1 cellular context compared by ENCODE assay signal in the genomic region with DNA sequence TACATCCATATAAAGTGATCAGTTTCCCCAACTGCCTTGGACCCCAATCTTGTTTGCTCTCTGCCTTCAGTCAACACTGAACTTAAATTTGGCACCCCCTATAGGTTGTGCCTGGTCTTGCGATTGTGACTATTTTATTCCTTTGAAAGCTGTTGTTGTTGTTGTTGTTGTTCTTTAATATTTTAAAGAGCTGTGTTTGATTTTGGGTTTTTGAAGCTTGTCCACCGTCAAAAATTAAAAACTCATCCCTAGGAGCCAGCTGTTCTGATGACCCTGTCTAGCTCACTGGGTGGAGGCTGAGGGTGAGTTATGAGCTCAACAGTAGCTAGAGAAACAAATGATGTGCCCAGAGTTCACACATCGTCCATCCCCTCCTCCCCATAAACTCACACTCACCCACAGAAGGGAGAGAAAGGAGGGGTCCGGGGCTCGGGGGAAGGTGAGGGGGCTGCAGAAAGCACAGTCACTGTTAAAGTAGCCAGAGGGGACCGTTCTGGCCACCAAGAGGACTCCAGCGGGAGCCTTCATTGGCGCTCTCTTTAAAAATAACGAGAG.
TF ChIP-seq lines count a peak whose summit lies in the region.

No MANE protein-coding gene starts in this region.

TF ChIP-seq in SK-N-SH treated with all-trans-retinoic acid at 6 μM for 48 hours, 23 proteins besides CTCF, POLR2A, EP300 and RAD21 (continued from another document):
- TF ChIP-seq BACH2 (CRISPR knock-in tag; IDR thresholded peaks at IDR 0.05; ENCODE audit: borderline replicate concordance): no peak
- TF ChIP-seq, protein P1, sequence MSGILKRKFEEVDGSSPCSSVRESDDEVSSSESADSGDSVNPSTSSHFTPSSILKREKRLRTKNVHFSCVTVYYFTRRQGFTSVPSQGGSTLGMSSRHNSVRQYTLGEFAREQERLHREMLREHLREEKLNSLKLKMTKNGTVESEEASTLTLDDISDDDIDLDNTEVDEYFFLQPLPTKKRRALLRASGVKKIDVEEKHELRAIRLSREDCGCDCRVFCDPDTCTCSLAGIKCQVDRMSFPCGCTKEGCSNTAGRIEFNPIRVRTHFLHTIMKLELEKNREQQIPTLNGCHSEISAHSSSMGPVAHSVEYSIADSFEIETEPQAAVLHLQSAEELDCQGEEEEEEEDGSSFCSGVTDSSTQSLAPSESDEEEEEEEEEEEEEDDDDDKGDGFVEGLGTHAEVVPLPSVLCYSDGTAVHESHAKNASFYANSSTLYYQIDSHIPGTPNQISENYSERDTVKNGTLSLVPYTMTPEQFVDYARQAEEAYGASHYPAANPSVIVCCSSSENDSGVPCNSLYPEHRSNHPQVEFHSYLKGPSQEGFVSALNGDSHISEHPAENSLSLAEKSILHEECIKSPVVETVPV (CRISPR knock-in tag; IDR thresholded peaks at IDR 0.05): no peak
- no peak for TF ChIP-seq RARB (CRISPR knock-in tag; IDR thresholded peaks at IDR 0.05)
- TF ChIP-seq ESRRG (CRISPR knock-in tag; IDR thresholded peaks at IDR 0.05): no peak
- TF ChIP-seq, protein P2, sequence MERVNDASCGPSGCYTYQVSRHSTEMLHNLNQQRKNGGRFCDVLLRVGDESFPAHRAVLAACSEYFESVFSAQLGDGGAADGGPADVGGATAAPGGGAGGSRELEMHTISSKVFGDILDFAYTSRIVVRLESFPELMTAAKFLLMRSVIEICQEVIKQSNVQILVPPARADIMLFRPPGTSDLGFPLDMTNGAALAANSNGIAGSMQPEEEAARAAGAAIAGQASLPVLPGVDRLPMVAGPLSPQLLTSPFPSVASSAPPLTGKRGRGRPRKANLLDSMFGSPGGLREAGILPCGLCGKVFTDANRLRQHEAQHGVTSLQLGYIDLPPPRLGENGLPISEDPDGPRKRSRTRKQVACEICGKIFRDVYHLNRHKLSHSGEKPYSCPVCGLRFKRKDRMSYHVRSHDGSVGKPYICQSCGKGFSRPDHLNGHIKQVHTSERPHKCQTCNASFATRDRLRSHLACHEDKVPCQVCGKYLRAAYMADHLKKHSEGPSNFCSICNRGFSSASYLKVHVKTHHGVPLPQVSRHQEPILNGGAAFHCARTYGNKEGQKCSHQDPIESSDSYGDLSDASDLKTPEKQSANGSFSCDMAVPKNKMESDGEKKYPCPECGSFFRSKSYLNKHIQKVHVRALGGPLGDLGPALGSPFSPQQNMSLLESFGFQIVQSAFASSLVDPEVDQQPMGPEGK (CRISPR knock-in tag; IDR thresholded peaks at IDR 0.05; ENCODE audit: borderline replicate concordance): no peak
- no peak for TF ChIP-seq SNAI2 (CRISPR knock-in tag; IDR thresholded peaks at IDR 0.05)
- TF ChIP-seq ZFP30 (CRISPR knock-in tag; IDR thresholded peaks at IDR 0.05): no peak
- no peak for TF ChIP-seq ZNF70 (CRISPR knock-in tag; IDR thresholded peaks at IDR 0.05)
- no peak for TF ChIP-seq PPARA (CRISPR knock-in tag; IDR thresholded peaks at IDR 0.05; ENCODE audit: borderline replicate concordance)
- no peak for TF ChIP-seq ZNF8 (CRISPR knock-in tag; IDR thresholded peaks at IDR 0.05)
- TF ChIP-seq, protein P3, sequence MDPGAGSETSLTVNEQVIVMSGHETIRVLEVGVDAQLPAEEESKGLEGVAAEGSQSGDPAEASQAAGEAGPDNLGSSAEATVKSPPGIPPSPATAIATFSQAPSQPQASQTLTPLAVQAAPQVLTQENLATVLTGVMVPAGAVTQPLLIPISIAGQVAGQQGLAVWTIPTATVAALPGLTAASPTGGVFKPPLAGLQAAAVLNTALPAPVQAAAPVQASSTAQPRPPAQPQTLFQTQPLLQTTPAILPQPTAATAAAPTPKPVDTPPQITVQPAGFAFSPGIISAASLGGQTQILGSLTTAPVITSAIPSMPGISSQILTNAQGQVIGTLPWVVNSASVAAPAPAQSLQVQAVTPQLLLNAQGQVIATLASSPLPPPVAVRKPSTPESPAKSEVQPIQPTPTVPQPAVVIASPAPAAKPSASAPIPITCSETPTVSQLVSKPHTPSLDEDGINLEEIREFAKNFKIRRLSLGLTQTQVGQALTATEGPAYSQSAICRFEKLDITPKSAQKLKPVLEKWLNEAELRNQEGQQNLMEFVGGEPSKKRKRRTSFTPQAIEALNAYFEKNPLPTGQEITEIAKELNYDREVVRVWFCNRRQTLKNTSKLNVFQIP (CRISPR knock-in tag; IDR thresholded peaks at IDR 0.05; ENCODE audit: borderline replicate concordance, low read depth): no peak
- no peak for TF ChIP-seq TCF4 (CRISPR knock-in tag; IDR thresholded peaks at IDR 0.05; ENCODE audit: borderline replicate concordance)
TF ChIP-seq in SK-N-SH treated with all-trans-retinoic acid at 6 μM for 48 hours: peak in this region for 0.
